ENCODE assay signal across 24 cellular contexts in the genomic region with DNA sequence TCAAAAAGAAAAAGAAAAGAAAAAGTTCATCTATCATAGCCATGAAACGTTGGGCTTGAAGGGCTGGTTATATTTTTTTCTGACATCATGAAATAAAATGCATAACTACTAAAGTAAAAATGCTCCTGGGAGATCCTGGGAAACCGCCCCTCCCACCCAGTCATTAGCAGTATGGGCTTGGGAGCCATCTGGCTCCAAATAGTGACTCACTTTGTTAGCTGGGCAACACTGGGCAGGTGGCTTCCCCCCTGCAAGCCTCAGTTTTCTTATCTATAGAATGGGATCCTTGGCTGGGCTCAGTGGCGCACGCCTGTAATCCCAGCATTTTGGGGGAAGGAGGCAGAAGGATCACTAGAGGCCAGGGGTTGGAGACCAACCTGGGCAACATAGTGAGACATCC.
"Had no signal": no experiment of that assay in that cellular context is flagged by ENCODE, and none has a peak within 500 bp of the region (broad histone marks: within the 10 kb centered on the region; RNA-seq: fewer than 3 reads in every experiment).

No MANE protein-coding gene starts in this region.

- H3K4me1 ChIP-seq: pancreas, suprapubic skin had no signal

- H3K9me3 Mint-ChIP-seq: activated CD4-positive, alpha-beta T cell treated with anti-CD3 and anti-CD28 coated beads, Interleukin-2, amount 10 ng/mL, durations not matched to agents 24 days and 14 days; activated CD8-positive, alpha-beta T cell treated with anti-CD3 and anti-CD28 coated beads for 36 hours; activated T-cell treated with anti-CD3 and anti-CD28 coated beads, Interleukin-2, amount 50 U/mL, for 24 hours; activated T-helper 2 cell treated with anti-CD3 and anti-CD28 coated beads, Interferon-gamma antibody, Interleukin-2, Interleukin-4, amounts not matched to agents 10 μg/mL and 5 μg/mL and 100 μg/mL, durations not matched to agents 14 hours and 24 hours and 36 hours; brain; effector memory CD8-positive, alpha-beta T cell; natural killer cell; stimulated activated naive CD8-positive, alpha-beta T cell treated with anti-CD3 and anti-CD28 coated beads, Interleukin-15, amount 100 ng/mL, for 72 hours had no signal

- H3K27ac ChIP-seq: pancreas, suprapubic skin had no signal

- H3K4me1 Mint-ChIP-seq: activated CD4-positive, alpha-beta T cell treated with anti-CD3 and anti-CD28 coated beads, Interleukin-2, amount 10 ng/mL, durations not matched to agents 24 days and 14 days; natural killer cell had no signal

- H3K4me3 Mint-ChIP-seq: activated CD4-positive, alpha-beta T cell treated with anti-CD3 and anti-CD28 coated beads, Interleukin-2, amount 10 ng/mL, durations not matched to agents 24 days and 14 days; activated CD8-positive, alpha-beta T cell treated with anti-CD3 and anti-CD28 coated beads for 36 hours; activated T-cell treated with anti-CD3 and anti-CD28 coated beads, Interleukin-2, amount 50 U/mL, for 24 hours; brain; effector memory CD8-positive, alpha-beta T cell; natural killer cell; stimulated activated naive CD8-positive, alpha-beta T cell treated with anti-CD3 and anti-CD28 coated beads, Interleukin-15, amount 100 ng/mL, for 72 hours had no signal

- H3K36me3 ChIP-seq: pancreas, suprapubic skin had no signal

- H3K36me3 Mint-ChIP-seq: brain, natural killer cell had no signal

- H3K4me2 ChIP-seq: smooth muscle cell had no signal

- H3K27ac Mint-ChIP-seq: activated CD4-positive, alpha-beta T cell treated with anti-CD3 and anti-CD28 coated beads, Interleukin-2, amount 10 ng/mL, durations not matched to agents 24 days and 14 days; activated CD8-positive, alpha-beta T cell treated with anti-CD3 and anti-CD28 coated beads for 36 hours; activated T-cell treated with anti-CD3 and anti-CD28 coated beads, Interleukin-2, amount 50 U/mL, for 24 hours; activated T-helper 2 cell treated with anti-CD3 and anti-CD28 coated beads, Interferon-gamma antibody, Interleukin-2, Interleukin-4, amounts not matched to agents 10 μg/mL and 5 μg/mL and 100 μg/mL, durations not matched to agents 14 hours and 24 hours and 36 hours; brain; effector memory CD8-positive, alpha-beta T cell; natural killer cell; stimulated activated naive CD8-positive, alpha-beta T cell treated with anti-CD3 and anti-CD28 coated beads, Interleukin-15, amount 100 ng/mL, for 72 hours had no signal

- H3K4me3 ChIP-seq: lung, pancreas, smooth muscle cell, suprapubic skin had no signal

- H3K9me3 ChIP-seq: pancreas, suprapubic skin had no signal

- H3K27me3 ChIP-seq: pancreas, suprapubic skin had no signal

- DNase-seq: activated CD4-positive, alpha-beta T cell treated with anti-CD3 and anti-CD28 coated beads, Interleukin-2, amount 10 ng/mL, durations not matched to agents 24 days and 14 days; activated CD8-positive, alpha-beta T cell treated with anti-CD3 and anti-CD28 coated beads for 36 hours; activated naive CD4-positive, alpha-beta T cell treated with Interleukin-2 at 50 U/mL for 16 hours; activated T-cell treated with anti-CD3 and anti-CD28 coated beads, Interleukin-2, amount 50 U/mL, for 24 hours; anterior cingulate cortex; caudate nucleus; effector memory CD8-positive, alpha-beta T cell; foreskin melanocyte; glutamatergic neuron; hypothalamus; islet precursor cell; left colon; natural killer cell; pancreas; stimulated activated CD4-positive, alpha-beta T cell treated with anti-CD3 and anti-CD28 coated beads, Interleukin-4, amount 100 ng/mL, for 1 hour; stimulated activated naive CD8-positive, alpha-beta T cell treated with anti-CD3 and anti-CD28 coated beads, Interleukin-15, amount 100 ng/mL, for 72 hours; T1000; trophoblast cell had no signal

- ATAC-seq: activated CD8-positive, alpha-beta T cell treated with anti-CD3 and anti-CD28 coated beads for 36 hours; effector memory CD8-positive, alpha-beta T cell; left colon; natural killer cell; pancreas; sciatic nerve; stimulated activated naive CD8-positive, alpha-beta T cell treated with anti-CD3 and anti-CD28 coated beads, Interleukin-15, amount 100 ng/mL, for 72 hours had no signal

- H3K27me3 Mint-ChIP-seq: activated CD4-positive, alpha-beta T cell treated with anti-CD3 and anti-CD28 coated beads, Interleukin-2, amount 10 ng/mL, durations not matched to agents 24 days and 14 days; activated CD8-positive, alpha-beta T cell treated with anti-CD3 and anti-CD28 coated beads for 36 hours had no signal
